8 cellular contexts compared by ENCODE assay signal in the genomic region with DNA sequence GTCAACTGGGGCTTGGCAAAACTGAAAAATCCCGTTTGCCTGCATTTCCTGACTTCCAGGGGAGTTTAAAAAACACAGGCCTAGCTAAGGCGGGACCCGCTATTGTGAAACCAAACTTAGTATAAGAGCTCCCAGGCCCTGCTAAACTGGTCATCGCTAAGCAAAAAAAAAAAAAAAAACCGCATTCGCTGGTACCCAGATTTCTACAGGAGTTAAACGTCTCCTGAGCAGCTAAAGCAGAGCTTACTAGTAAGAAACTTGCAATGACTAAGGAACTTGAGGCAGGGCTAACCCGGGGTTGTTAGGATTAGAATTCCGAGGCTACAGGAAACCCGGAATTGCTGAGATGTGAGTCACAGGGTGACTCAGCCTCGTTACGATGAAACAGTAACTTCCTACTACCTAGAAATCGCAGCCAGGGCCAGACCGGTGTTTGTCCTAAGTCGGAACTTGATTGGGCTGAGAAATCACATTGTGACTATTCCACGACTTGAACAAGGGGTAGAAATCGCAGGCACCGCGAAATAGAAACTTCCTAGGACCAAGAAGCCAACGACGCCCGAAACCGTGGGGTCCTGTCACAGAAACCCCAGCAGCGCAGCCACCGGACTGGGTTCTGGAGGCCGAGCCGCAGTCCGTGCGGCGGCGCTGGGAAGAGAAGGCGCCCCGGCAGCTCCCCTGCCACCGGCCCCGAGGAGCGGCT.
DNase-seq lines count a peak whose midpoint lies in the region; ATAC-seq, FAIRE-seq and TF ChIP-seq lines count a peak whose summit lies in the region.

No MANE protein-coding gene starts in this region.

- H3K4me3 ChIP-seq in GM23338 (peak overlapping the region; percentile 46), GM12878 (peak overlapping the region; percentile 62), hepatocyte (no peak overlapping the region)

- no peak for TF ChIP-seq POLR2A in GM12878 (IDR thresholded peaks at IDR 0.05; ENCODE audit: low read depth, low read length)

- peaks cover 15% of the 10 kb centered on the region for H3K4me1 Mint-ChIP-seq in GM23338

- BruUV-seq in GM12878 (replicated peaks; lab: Mats Ljungman, UMichigan) = TSS peak; percentile 89

- in situ Hi-C loops in G401 (cut with HindIII; ENCODE audit: low sequenced_read_pairs) = no loop called here
- in situ Hi-C loops in GM12878 (cut with MboI) = loop anchor here (5.0 kb wide), 2 partner anchors 42 to 92 kb away; partner anchors contain the start of gene ANXA2R

- H3K27me3 Mint-ChIP-seq in GM23338 (ENCODE audit: insufficient read depth, low read depth, poor library complexity) = peaks cover 23% of the 10 kb centered on the region

- TF ChIP-seq RAD21 in GM12878 (IDR thresholded peaks at IDR 0.05; ENCODE audit: insufficient read depth, low read depth, low read length) = no peak

- peak overlapping the region; percentile 87 for H3K9ac ChIP-seq in GM12878 (ENCODE audit: control insufficient read depth, insufficient read depth, low read length)

- intact Hi-C loops in GM12878 (cut with micrococcal nuclease; ENCODE audit: unreplicated experiment) = loop anchor here (1.0 to 2.0 kb wide), 3 partner anchors 43 to 114 kb away; no protein-coding TSS in a partner anchor

- H3K9me3 Mint-ChIP-seq in GM23338 = peaks cover 35% of the 10 kb centered on the region

- H3K4me3 Mint-ChIP-seq in GM23338 = no peak overlapping the region

- H3K79me2 ChIP-seq in GM23338 (replicated peaks; ENCODE audit: insufficient read depth) (no peaks in the 10 kb centered on the region), GM12878 (ENCODE audit: control insufficient read depth, insufficient read depth, low read length) (no peaks in the 10 kb centered on the region), hepatocyte (no peaks in the 10 kb centered on the region)

- H3K36me3 ChIP-seq in GM23338 (ENCODE audit: insufficient read depth) (no peaks in the 10 kb centered on the region), GM12878 (ENCODE audit: control insufficient read depth in 2 of 2, insufficient read depth in 2 of 2, low read length in 1 of 2) (no peaks in the 10 kb centered on the region), hepatocyte (replicated peaks; ENCODE audit: insufficient read depth, low read depth) (no peaks in the 10 kb centered on the region)

- H4K20me1 ChIP-seq in GM23338 (replicated peaks; ENCODE audit: insufficient read depth) = no peaks in the 10 kb centered on the region
- no peaks in the 10 kb centered on the region for H4K20me1 ChIP-seq in GM12878 (ENCODE audit: control insufficient read depth, insufficient read depth)
- no peaks in the 10 kb centered on the region for H4K20me1 ChIP-seq in hepatocyte (ENCODE audit: insufficient read depth, poor library complexity, severe bottlenecking)

- H3K36me3 Mint-ChIP-seq in GM23338 (ENCODE audit: low read depth) = peaks cover 27% of the 10 kb centered on the region

- peak; percentile 74 for ATAC-seq in GM23338
- ATAC-seq in GM12878 = peak; percentile 48

- peak; percentile 5 for DNase-seq in G401 (ENCODE audit: low spot score)
- DNase-seq in GM23338 (ENCODE audit: low spot score) = peak; percentile 88
- DNase-seq in LoVo (ENCODE audit: low spot score) = peak; percentile 97
- peak; percentile 88 for DNase-seq in T1000 (lab: John Stamatoyannopoulos, UW)
- peak; percentile 32 for DNase-seq in GM12878 (ENCODE audit: low read depth, low spot score)
- peak; percentile 100 for DNase-seq in iris pigment epithelial cell (ENCODE audit: low read depth)
- peak; percentile 64 for DNase-seq in stimulated activated CD4-positive, alpha-beta T cell treated with anti-CD3 and anti-CD28 coated beads, Interleukin-4, amount 100 ng/mL, for 1 hour
- no peak for DNase-seq in hepatocyte (ENCODE audit: low spot score)

- SMC1A ChIA-PET in GM12878 (lab: Charles Lee; ENCODE audit: uncharacterized antibody, unreplicated experiment) = interaction anchor here (0.8 to 2.8 kb wide), 8 partner anchors 38 to 92 kb away, joined by 3 to 9 read pairs (median 4); no protein-coding TSS in a partner anchor

- peak overlapping the region; percentile 89 for H3K27ac ChIP-seq in GM23338 (ENCODE audit: low read depth)
- peak overlapping the region; percentile 51 for H3K27ac ChIP-seq in GM12878 (ENCODE audit: control insufficient read depth, insufficient read depth)
- no peak overlapping the region for H3K27ac ChIP-seq in hepatocyte

- H3K9me2 ChIP-seq in GM23338 (ENCODE audit: insufficient read depth) = no peaks in the 10 kb centered on the region
- no peaks in the 10 kb centered on the region for H3K9me2 ChIP-seq in hepatocyte (replicated peaks; ENCODE audit: insufficient read depth)

- POLR2A ChIA-PET in GM12878 (lab: Charles Lee) = interaction anchor here (0.5 to 2.2 kb wide), 12 partner anchors 38 to 171 kb away, joined by 4 to 9 read pairs (median 5); no protein-coding TSS in a partner anchor

- TF ChIP-seq EP300 in GM12878 (IDR thresholded peaks at IDR 0.05; ENCODE audit: borderline replicate concordance in 1 of 2, control insufficient read depth in 1 of 2, low read depth in 2 of 2, low read length in 2 of 2) = no peak

- CTCF ChIA-PET in GM12878 (lab: Yijun Ruan, JAX) = interaction anchor here (0.6 to 4.1 kb wide), 11 partner anchors 21 to 848 kb away, joined by 3 to 18 read pairs (median 4); no protein-coding TSS in a partner anchor

- H3K27me3 ChIP-seq in GM23338 (ENCODE audit: insufficient read depth) (peaks cover 11% of the 10 kb centered on the region; the same call in 1 of the 2 replicates), GM12878 (replicated peaks in 1 of 2; ENCODE audit: control insufficient read depth in 2 of 2, insufficient read depth in 2 of 2, low read length in 1 of 2) (no peaks in the 10 kb centered on the region; a peak in 1 of 4 replicates), hepatocyte (no peaks in the 10 kb centered on the region)

- RAD21 ChIA-PET in GM12878 (lab: Charles Lee; ENCODE audit: unreplicated experiment) = interaction anchor here (0.6 to 2.6 kb wide), 8 partner anchors 39 to 170 kb away, joined by 3 to 16 read pairs (median 8); partner anchors contain the start of gene ZNF131

- H2AFZ ChIP-seq in GM23338 (peak overlapping the region; percentile 78; the same call in 1 of the 2 replicates), GM12878 (ENCODE audit: control insufficient read depth, low read depth, low read length) (peak overlapping the region; percentile 70), hepatocyte (no peak overlapping the region)

- peaks cover 14% of the 10 kb centered on the region for H3F3A ChIP-seq in GM23338 (replicated peaks; ENCODE audit: low read depth)

- no peaks in the 10 kb centered on the region; the same call in 2 of the 3 replicates for H3K9me3 ChIP-seq in GM12878 (replicated peaks; ENCODE audit: control insufficient read depth, insufficient read depth, low read length)
- H3K9me3 ChIP-seq in hepatocyte (ENCODE audit: low read depth) = no peaks in the 10 kb centered on the region

- H3K4me1 ChIP-seq in GM23338 (ENCODE audit: insufficient read depth) = peaks cover 14% of the 10 kb centered on the region
- peaks cover 13% of the 10 kb centered on the region for H3K4me1 ChIP-seq in GM12878 (ENCODE audit: control insufficient read depth, insufficient read depth, low read length)
- no peaks in the 10 kb centered on the region for H3K4me1 ChIP-seq in hepatocyte (ENCODE audit: insufficient read depth)

- TF ChIP-seq CTCF in GM23338 (conservative IDR thresholded peaks at IDR 0.05; ENCODE audit: low read depth in 2 of 2) (no peak), GM12878 (IDR thresholded peaks at IDR 0.05 in 2 of 3, conservative IDR thresholded peaks at IDR 0.05 in 1 of 3; ENCODE audit: control insufficient read depth in 2 of 3, extremely low read depth in 1 of 3, insufficient read depth in 1 of 3, low read depth in 3 of 3, low read length in 3 of 3) (no peak), hepatocyte (IDR thresholded peaks at IDR 0.05; ENCODE audit: poor library complexity) (no peak)

- peak; percentile 81 for FAIRE-seq in GM12878 (lab: Jason Lieb, UNC)

- WGBS in GM12878 (ENCODE audit: insufficient coverage, insufficient replicate concordance, low lambda C conversion rate, missing lambda C conversion rate) = under 1% methylated on average over 36 of the region's 36 CpGs
- WGBS in hepatocyte (ENCODE audit: low lambda C conversion rate, missing lambda C conversion rate) = 90% methylated on average over 33 of the region's 36 CpGs

- peak overlapping the region; percentile 64 for H3K4me2 ChIP-seq in GM23338
- H3K4me2 ChIP-seq in GM12878 (ENCODE audit: control insufficient read depth, insufficient read depth) = peak overlapping the region; percentile 100
- no peak overlapping the region for H3K4me2 ChIP-seq in hepatocyte

- peak overlapping the region; percentile 94 for H3K27ac Mint-ChIP-seq in GM23338

TF ChIP-seq in GM23338, 12 proteins besides CTCF, POLR2A, EP300 and RAD21 (continues in another document):
- no peak for TF ChIP-seq EZH2phosphoT487 (IDR thresholded peaks at IDR 0.05; ENCODE audit: unreplicated experiment)
- no peak for TF ChIP-seq ZNF331 (CRISPR knock-in tag; IDR thresholded peaks at IDR 0.05; ENCODE audit: low read depth)

TF ChIP-seq in GM12878, 131 proteins besides CTCF, POLR2A, EP300 and RAD21 (continues in another document):
- TF ChIP-seq BACH1 (IDR thresholded peaks at IDR 0.05; ENCODE audit: borderline replicate concordance) (no peak), TAF1 (IDR thresholded peaks at IDR 0.05; ENCODE audit: borderline replicate concordance, low read depth, low read length) (0 out of 2 replicates have a peak, but pooled peaks have one; percentile 19), MAX (IDR thresholded peaks at IDR 0.05; ENCODE audit: low read depth, low read length) (no peak), CHD1 (IDR thresholded peaks at IDR 0.05; ENCODE audit: low read depth, low read length) (no peak), POU2F2 (IDR thresholded peaks at IDR 0.05; ENCODE audit: borderline replicate concordance, low read depth, low read length) (no peak), JUND (IDR thresholded peaks at IDR 0.05; ENCODE audit: low read depth, low read length) (no peak), YBX1 (IDR thresholded peaks at IDR 0.05) (no peak), EGR1 (IDR thresholded peaks at IDR 0.05; ENCODE audit: borderline replicate concordance in 1 of 2, low read depth in 2 of 2, low read length in 2 of 2) (peak in 1 of 2 experiments; percentile 11; a peak in 1 of 3 replicates), PML (IDR thresholded peaks at IDR 0.05; ENCODE audit: low read length) (0 out of 2 replicates have a peak, but pooled peaks have one; percentile 70), CEBPB (IDR thresholded peaks at IDR 0.05; ENCODE audit: borderline replicate concordance in 1 of 2, low read depth in 2 of 2, low read length in 2 of 2) (no peak), JUNB (IDR thresholded peaks at IDR 0.05) (peak; percentile 41), TCF7 (IDR thresholded peaks at IDR 0.05; ENCODE audit: borderline replicate concordance) (no peak), GABPA (IDR thresholded peaks at IDR 0.05; ENCODE audit: low read depth) (0 out of 2 replicates have a peak, but pooled peaks have one; percentile 36), ZBED1 (IDR thresholded peaks at IDR 0.05; ENCODE audit: borderline replicate concordance) (peak; percentile 20; the same call in 1 of the 2 replicates)
